8 cellular contexts compared by ENCODE assay signal in genomic region chr5:146130440-146131045, GRCh38. TPM values are rescaled to one million over a fixed set of nuclear protein-coding genes. Genes with fewer than 3 reads are reported as not detected.
A peak's percentile ranks its signal among the peaks of the same experiment; 100 is the strongest.
DNase-seq lines count a peak whose midpoint lies in the region; ATAC-seq, FAIRE-seq and TF ChIP-seq lines count a peak whose summit lies in the region.
"Had no signal": no experiment of that assay in that cellular context is flagged by ENCODE, and none has a peak within 500 bp of the region (broad histone marks: within the 10 kb centered on the region; RNA-seq: fewer than 3 reads in every experiment).

No MANE protein-coding gene starts in this region.

- H3K9me3 Mint-ChIP-seq in stimulated activated effector memory CD8-positive, alpha-beta T cell treated with anti-CD3 and anti-CD28 coated beads, Interleukin-12 subunit alpha, Interleukin-12 subunit beta, amount 100 ng/mL, for 72 hours = no peaks in the 10 kb centered on the region
- H3K9me3 Mint-ChIP-seq: T-helper 1 cell treated with Interleukin-12 subunit alpha and Interleukin-12 subunit beta and Interleukin-4 antibody, amounts not matched to agents 30 μg/mL and 1 μg/mL, for 36 hours had no signal

- ATAC-seq in pancreas = no peak
- ATAC-seq in stimulated activated effector memory CD8-positive, alpha-beta T cell treated with anti-CD3 and anti-CD28 coated beads, Interleukin-12 subunit alpha, Interleukin-12 subunit beta, amount 100 ng/mL, for 72 hours = no peak
- ATAC-seq in GM19463 (IDR thresholded peaks at IDR 0.05; ENCODE audit: unreplicated experiment) = no peak

- H3K27me3 ChIP-seq in pancreas = no peaks in the 10 kb centered on the region

- no peaks in the 10 kb centered on the region for H3K4me1 Mint-ChIP-seq in stimulated activated effector memory CD8-positive, alpha-beta T cell treated with anti-CD3 and anti-CD28 coated beads, Interleukin-12 subunit alpha, Interleukin-12 subunit beta, amount 100 ng/mL, for 72 hours

- H3K27ac ChIP-seq in pancreas = no peak overlapping the region

- FAIRE-seq in endometrium (lab: Jason Lieb, UNC) = peak; percentile 77
- FAIRE-seq in pancreas (lab: Jason Lieb, UNC) = peak; percentile 64

- no peak overlapping the region for H3K4me3 ChIP-seq in pancreas

- TF ChIP-seq CTCF in pancreas (IDR thresholded peaks at IDR 0.05) = peak in 1 of 4 donors; percentile 23

- no peak overlapping the region for H3K27ac Mint-ChIP-seq in stimulated activated effector memory CD8-positive, alpha-beta T cell treated with anti-CD3 and anti-CD28 coated beads, Interleukin-12 subunit alpha, Interleukin-12 subunit beta, amount 100 ng/mL, for 72 hours
- H3K27ac Mint-ChIP-seq: T-helper 1 cell treated with Interleukin-12 subunit alpha and Interleukin-12 subunit beta and Interleukin-4 antibody, amounts not matched to agents 30 μg/mL and 1 μg/mL, for 36 hours had no signal

- DNase-seq in GM04504 (ENCODE audit: low read depth) (peak; percentile 12), MV-4-11 (lab: John Stamatoyannopoulos, UW) (peak; percentile 36), pancreas (no peak), RPMI8226 (no peak)
- no peak for DNase-seq in stimulated activated effector memory CD8-positive, alpha-beta T cell treated with anti-CD3 and anti-CD28 coated beads, Interleukin-12 subunit alpha, Interleukin-12 subunit beta, amount 100 ng/mL, for 72 hours (ENCODE audit: low spot score in 2 of 2)

- H3K36me3 Mint-ChIP-seq in stimulated activated effector memory CD8-positive, alpha-beta T cell treated with anti-CD3 and anti-CD28 coated beads, Interleukin-12 subunit alpha, Interleukin-12 subunit beta, amount 100 ng/mL, for 72 hours = peaks cover 100% of the 10 kb centered on the region

- no peaks in the 10 kb centered on the region for H3K4me1 ChIP-seq in pancreas

- H3K9me3 ChIP-seq in pancreas = no peaks in the 10 kb centered on the region

- intact Hi-C loops in pancreas (cut with DNase I) = no loop called here

- peaks cover 2 to 69% (median 32%) of the 10 kb centered on the region in 3 donors for H3K36me3 ChIP-seq in pancreas

- H3K4me3 Mint-ChIP-seq in stimulated activated effector memory CD8-positive, alpha-beta T cell treated with anti-CD3 and anti-CD28 coated beads, Interleukin-12 subunit alpha, Interleukin-12 subunit beta, amount 100 ng/mL, for 72 hours = no peak overlapping the region
- H3K4me3 Mint-ChIP-seq: T-helper 1 cell treated with Interleukin-12 subunit alpha and Interleukin-12 subunit beta and Interleukin-4 antibody, amounts not matched to agents 30 μg/mL and 1 μg/mL, for 36 hours had no signal

- WGBS in pancreas, 2 donors = 66 to 69% methylated on average over 3 of the region's 3 CpGs

RNA-seq across cellular contexts. Expression of gene PLAC8L1, which starts 25.2 kb away (rescaled TPM):
- total RNA-seq in pancreas = under 1 TPM in 4 of 6 donors, not detected in 2; 0.31 to 0.69 (median 0.46) TPM
- polyA plus RNA-seq in pancreas = under 1 TPM; 0.61 to 0.87 TPM

RNA-seq across cellular contexts. Expression of gene LARS1, which starts 51.9 kb away (rescaled TPM):
- total RNA-seq in pancreas = 10 to 100 TPM; 39.7 to 66.2 (median 60.0) TPM
- 10 to 100 TPM; 29.8 to 64.3 TPM for polyA plus RNA-seq in pancreas

Comparison
In these comparisons a context has a peak if more than half of its experiments do, and no peak if none do; other contexts are left out.
1. DNase-seq: peak in GM04504 (single experiment) and MV-4-11 (single experiment); none in pancreas (0 of 6), stimulated activated effector memory CD8-positive, alpha-beta T cell treated with anti-CD3 and anti-CD28 coated beads, Interleukin-12 subunit alpha, Interleukin-12 subunit beta, amount 100 ng/mL, for 72 hours (0 of 2) and RPMI8226 (single experiment).